18 cellular contexts compared by ENCODE assay signal in the genomic region with DNA sequence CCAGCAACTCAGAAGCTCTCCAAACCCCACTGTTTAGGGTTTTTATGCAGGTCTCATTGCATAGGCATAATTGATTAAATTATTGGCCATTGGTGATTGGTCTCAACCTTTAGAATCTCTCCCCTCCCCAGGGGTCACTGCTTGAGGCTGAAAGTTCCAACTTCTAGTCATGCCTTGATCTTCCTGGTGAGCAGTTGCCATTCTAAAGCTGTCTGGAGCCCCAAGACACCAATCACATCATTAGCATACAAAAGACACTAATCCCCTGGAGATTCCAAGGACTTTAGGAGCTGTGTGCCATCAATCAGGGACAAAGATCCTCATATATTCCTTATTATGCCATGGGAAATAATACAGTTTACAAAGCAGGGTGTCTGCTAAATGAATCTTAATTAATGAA.
DNase-seq lines count a peak whose midpoint lies in the region; TF ChIP-seq lines count a peak whose summit lies in the region.
"Had no signal": no experiment of that assay in that cellular context is flagged by ENCODE, and none has a peak within 500 bp of the region (broad histone marks: within the 10 kb centered on the region; RNA-seq: fewer than 3 reads in every experiment).

No MANE protein-coding gene starts in this region.

- H3K79me2 ChIP-seq in neural progenitor cell (ENCODE audit: low read depth) = no peaks in the 10 kb centered on the region

- H3K4me3 Mint-ChIP-seq in endodermal cell (no peak overlapping the region), neural progenitor cell (no peak overlapping the region), osteocyte (ENCODE audit: unreplicated experiment) (no peak overlapping the region)
- H3K4me3 Mint-ChIP-seq: B cell; CD4-positive, CD25-positive, alpha-beta regulatory T cell; CD8-positive, alpha-beta T cell had no signal

- H3K36me3 Mint-ChIP-seq in endodermal cell (ENCODE audit: low read depth) (peaks cover 16% of the 10 kb centered on the region), neural progenitor cell (peaks cover 1% of the 10 kb centered on the region), osteocyte (ENCODE audit: unreplicated experiment) (no peaks in the 10 kb centered on the region)
- H3K36me3 Mint-ChIP-seq: CD4-positive, CD25-positive, alpha-beta regulatory T cell; CD8-positive, alpha-beta T cell had no signal

- H3K4me1 ChIP-seq in endodermal cell (ENCODE audit: control insufficient read depth, insufficient read depth, low read length) (peaks cover 12% of the 10 kb centered on the region), neural progenitor cell (peaks cover 17% of the 10 kb centered on the region)
- H3K4me1 ChIP-seq: BLaER1 had no signal

- DNase-seq in NCI-H82 (lab: John Stamatoyannopoulos, UW) (peak; percentile 41), NCI-H82 treated with DMSO at 0.1 percent for 48 hours (lab: John Stamatoyannopoulos, UW; ENCODE audit: unreplicated experiment) (no peak), WERI-Rb-1 (peak; percentile 39), endodermal cell (peak; percentile 55), neural progenitor cell (ENCODE audit: low spot score) (peak; percentile 44), osteocyte (ENCODE audit: extremely low spot score, unreplicated experiment) (no peak), ecto neural progenitor cell (ENCODE audit: low spot score) (no peak), mucosa of gallbladder (ENCODE audit: low spot score) (no peak)
- DNase-seq: CD4-positive, CD25-positive, alpha-beta regulatory T cell; CD8-positive, alpha-beta T cell; DMS53; DMS79 treated with DMSO at 0.1 percent for 48 hours; GM23248; HCEC 1CT had no signal

- H3F3A ChIP-seq in neural progenitor cell (ENCODE audit: low read depth) = no peaks in the 10 kb centered on the region

- no peaks in the 10 kb centered on the region for H3K27me3 ChIP-seq in WERI-Rb-1 (ENCODE audit: insufficient read depth, low read depth, severe bottlenecking)
- H3K27me3 ChIP-seq in endodermal cell (ENCODE audit: control insufficient read depth, insufficient read depth, low read length, poor library complexity, severe bottlenecking) = no peaks in the 10 kb centered on the region
- H3K27me3 ChIP-seq in neural progenitor cell = no peaks in the 10 kb centered on the region
- H3K27me3 ChIP-seq: BLaER1 had no signal

- H3K36me3 ChIP-seq in WERI-Rb-1 (no peaks in the 10 kb centered on the region), endodermal cell (ENCODE audit: control insufficient read depth, insufficient read depth, low read length) (no peaks in the 10 kb centered on the region), neural progenitor cell (no peaks in the 10 kb centered on the region)
- H3K36me3 ChIP-seq: BLaER1 had no signal

- H3K9me3 ChIP-seq in WERI-Rb-1 (ENCODE audit: severe bottlenecking) = peaks cover 3% of the 10 kb centered on the region
- peaks cover 24% of the 10 kb centered on the region for H3K9me3 ChIP-seq in endodermal cell (ENCODE audit: control insufficient read depth, low read length)
- no peaks in the 10 kb centered on the region for H3K9me3 ChIP-seq in neural progenitor cell (ENCODE audit: low read depth)
- H3K9me3 ChIP-seq: BLaER1 had no signal

- H3K27ac ChIP-seq in WERI-Rb-1 = no peak overlapping the region
- no peak overlapping the region for H3K27ac ChIP-seq in endodermal cell (ENCODE audit: low read depth, low read length)
- H3K27ac ChIP-seq in neural progenitor cell = no peak overlapping the region
- H3K27ac ChIP-seq: 22Rv1, BLaER1, C4-2B, GM23248 had no signal

- H2AFZ ChIP-seq in neural progenitor cell (replicated peaks) = no peak overlapping the region
- H2AFZ ChIP-seq: GM23248 had no signal

- H3K4me3 ChIP-seq in WERI-Rb-1 (ENCODE audit: low read depth, low read length) (no peak overlapping the region), endodermal cell (ENCODE audit: low read length) (peak overlapping the region; percentile 78), neural progenitor cell (no peak overlapping the region)
- H3K4me3 ChIP-seq: BLaER1, GM23248 had no signal

- H3K27ac Mint-ChIP-seq in endodermal cell (peak overlapping the region; percentile 86), neural progenitor cell (no peak overlapping the region), osteocyte (ENCODE audit: unreplicated experiment) (no peak overlapping the region)
- H3K27ac Mint-ChIP-seq: B cell; CD4-positive, CD25-positive, alpha-beta regulatory T cell; CD8-positive, alpha-beta T cell had no signal

- peak overlapping the region; percentile 25 for H3K9ac ChIP-seq in endodermal cell (ENCODE audit: extremely low read depth, low read length, poor library complexity, severe bottlenecking)
- no peak overlapping the region for H3K9ac ChIP-seq in neural progenitor cell
- H3K9ac ChIP-seq: BLaER1, GM23248 had no signal

- TF ChIP-seq CTCF in WERI-Rb-1 (IDR thresholded peaks at IDR 0.05; ENCODE audit: low read depth, low read length) (no peak), endodermal cell (conservative IDR thresholded peaks at IDR 0.05) (no peak), neural progenitor cell (IDR thresholded peaks at IDR 0.05) (no peak), osteocyte (IDR thresholded peaks at IDR 0.05) (no peak)

- H3K4me2 ChIP-seq in neural progenitor cell = no peak overlapping the region
- H3K4me2 ChIP-seq: BLaER1 had no signal

- no peaks in the 10 kb centered on the region for H4K20me1 ChIP-seq in neural progenitor cell (ENCODE audit: low read depth)
- H4K20me1 ChIP-seq: BLaER1 had no signal

- H3K4me1 Mint-ChIP-seq in endodermal cell = peaks cover 34% of the 10 kb centered on the region
- peaks cover 7% of the 10 kb centered on the region for H3K4me1 Mint-ChIP-seq in neural progenitor cell
- H3K4me1 Mint-ChIP-seq in osteocyte (ENCODE audit: unreplicated experiment) = no peaks in the 10 kb centered on the region
- H3K4me1 Mint-ChIP-seq: B cell; CD4-positive, CD25-positive, alpha-beta regulatory T cell had no signal

- H3K9me3 Mint-ChIP-seq in endodermal cell (peaks cover 21% of the 10 kb centered on the region), neural progenitor cell (peaks cover 2% of the 10 kb centered on the region), osteocyte (ENCODE audit: unreplicated experiment) (peaks cover 40% of the 10 kb centered on the region)

- H3K27me3 Mint-ChIP-seq in endodermal cell (ENCODE audit: insufficient read depth) (no peaks in the 10 kb centered on the region), neural progenitor cell (ENCODE audit: insufficient read depth, low read depth) (peaks cover 3% of the 10 kb centered on the region), osteocyte (ENCODE audit: unreplicated experiment) (no peaks in the 10 kb centered on the region)
- H3K27me3 Mint-ChIP-seq: B cell; CD4-positive, CD25-positive, alpha-beta regulatory T cell had no signal

Comparison
In these comparisons a context has a peak if more than half of its experiments do, and no peak if none do; other contexts are left out.
1. DNase-seq: peak in NCI-H82 (single experiment), WERI-Rb-1 (single experiment), endodermal cell (single experiment) and neural progenitor cell (single experiment); none in NCI-H82 treated with DMSO at 0.1 percent for 48 hours (single experiment), osteocyte (single experiment), ecto neural progenitor cell (single experiment) and mucosa of gallbladder (single experiment).